1 cellular context compared by ENCODE assay signal in the genomic region with DNA sequence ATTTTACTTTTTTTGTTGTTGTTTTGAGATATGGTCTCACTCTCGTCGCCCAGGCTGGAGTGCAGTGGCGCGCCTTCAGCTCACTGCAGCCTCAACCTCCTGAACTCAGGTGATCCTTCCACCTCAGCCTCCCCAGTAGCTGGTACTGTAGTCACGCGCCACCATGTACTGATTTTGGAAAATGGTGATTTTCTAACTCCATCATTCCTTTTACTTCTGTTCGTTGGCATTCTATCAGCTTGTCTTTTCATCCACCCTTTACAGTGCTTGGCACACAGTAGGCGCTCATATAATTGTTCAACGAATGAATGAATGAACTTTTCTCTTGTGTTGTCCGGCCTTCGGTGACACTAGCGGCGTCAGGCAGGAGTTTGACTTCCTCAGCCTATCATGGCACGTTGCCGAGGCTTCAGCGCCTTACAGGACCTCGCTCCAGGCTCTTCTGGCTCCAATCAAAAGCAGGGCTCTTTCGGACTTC.
TF ChIP-seq lines count a peak whose summit lies in the region.

No MANE protein-coding gene starts in this region.

TF ChIP-seq in GM23338, 12 proteins besides CTCF, POLR2A, EP300 and RAD21 (continued from another document):
- TF ChIP-seq, protein P1, sequence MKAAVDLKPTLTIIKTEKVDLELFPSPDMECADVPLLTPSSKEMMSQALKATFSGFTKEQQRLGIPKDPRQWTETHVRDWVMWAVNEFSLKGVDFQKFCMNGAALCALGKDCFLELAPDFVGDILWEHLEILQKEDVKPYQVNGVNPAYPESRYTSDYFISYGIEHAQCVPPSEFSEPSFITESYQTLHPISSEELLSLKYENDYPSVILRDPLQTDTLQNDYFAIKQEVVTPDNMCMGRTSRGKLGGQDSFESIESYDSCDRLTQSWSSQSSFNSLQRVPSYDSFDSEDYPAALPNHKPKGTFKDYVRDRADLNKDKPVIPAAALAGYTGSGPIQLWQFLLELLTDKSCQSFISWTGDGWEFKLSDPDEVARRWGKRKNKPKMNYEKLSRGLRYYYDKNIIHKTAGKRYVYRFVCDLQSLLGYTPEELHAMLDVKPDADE (IDR thresholded peaks at IDR 0.05), result no peak
- TF ChIP-seq ZNF331 (CRISPR knock-in tag; IDR thresholded peaks at IDR 0.05; ENCODE audit: low read depth), result no peak
- TF ChIP-seq STAT1 (IDR thresholded peaks at IDR 0.05; ENCODE audit: unreplicated experiment), result no peak
